In the genomic region with DNA sequence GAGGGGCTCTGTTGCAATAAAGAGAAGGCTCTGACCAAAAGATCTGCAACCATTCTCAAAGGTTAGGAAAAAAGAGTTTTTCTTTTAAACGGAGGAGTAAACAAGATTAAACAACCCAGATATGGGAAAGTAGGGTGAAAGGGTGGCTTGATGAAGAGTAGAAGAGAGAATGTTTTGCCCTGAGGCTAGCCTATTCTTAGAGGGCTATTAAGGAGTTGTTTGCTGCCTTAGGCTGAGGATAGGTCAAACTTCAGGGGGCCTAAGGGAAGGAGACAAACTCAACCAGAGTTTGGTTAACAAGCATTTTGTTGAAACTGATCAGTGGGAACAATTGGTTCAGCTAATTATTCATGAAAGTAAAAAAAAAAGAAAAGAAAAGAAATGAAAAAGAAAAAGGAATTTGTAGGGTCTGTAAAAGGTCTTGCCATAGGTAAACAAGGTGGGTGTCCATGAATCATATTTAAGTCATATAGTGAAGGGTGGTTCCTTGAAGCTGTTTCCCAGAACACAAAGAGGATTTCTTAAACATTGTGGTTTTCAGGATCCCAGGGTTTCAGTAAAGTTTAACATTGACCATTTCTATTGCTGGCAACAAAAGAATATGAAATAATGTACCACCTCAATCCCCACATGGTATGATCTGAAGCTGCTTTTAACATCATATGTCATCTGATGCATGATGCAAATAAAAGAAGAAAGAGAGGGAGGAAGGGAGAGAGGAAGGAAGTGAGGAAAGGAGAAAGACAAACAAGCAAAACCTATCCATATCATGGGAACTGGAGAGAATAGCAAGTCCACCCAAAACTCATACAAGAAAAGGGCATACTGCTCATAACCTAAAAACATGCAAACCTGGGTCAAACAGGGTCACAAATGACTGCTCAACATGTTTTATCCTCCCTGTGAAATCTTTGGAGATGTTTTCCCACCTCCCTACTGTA, we compare ENCODE assay signal across 35 cellular contexts.
DNase-seq lines count a peak whose midpoint lies in the region; ATAC-seq, FAIRE-seq and TF ChIP-seq lines count a peak whose summit lies in the region.
"Had no signal": no experiment of that assay in that cellular context is flagged by ENCODE, and none has a peak within 500 bp of the region (broad histone marks: within the 10 kb centered on the region; RNA-seq: fewer than 3 reads in every experiment).

No MANE protein-coding gene starts in this region.

- H3K27ac ChIP-seq in keratinocyte (ENCODE audit: control insufficient read depth, insufficient read depth, low read length), result no peak overlapping the region
- H3K27ac ChIP-seq in upper lobe of left lung, result no peak overlapping the region
- H3K27ac ChIP-seq: adrenal gland, left lung, parathyroid adenoma, spleen had no signal

- CTCF ChIA-PET in Calu3 (lab: Charles Lee), result no interaction called here
- CTCF ChIA-PET in activated naive CD4-positive, alpha-beta T cell treated with anti-CD3 and anti-CD28 coated beads, Interleukin-2, amount 10 ng/mL, durations not matched to agents 7 days and 5 days (lab: Charles Lee), result no interaction called here
- CTCF ChIA-PET in activated CD8-positive, alpha-beta T cell treated with anti-CD3 and anti-CD28 coated beads, Interleukin-2, amount 10 ng/mL, durations not matched to agents 7 days and 5 days (lab: Charles Lee), result no interaction called here

- H3K9me1 ChIP-seq in keratinocyte (ENCODE audit: control insufficient read depth, extremely low read depth, insufficient read depth, low read length), result no peaks in the 10 kb centered on the region

- no peak for DNase-seq in Calu3
- peak; percentile 49 for DNase-seq in HT1080 (ENCODE audit: low read depth)
- DNase-seq in choroid plexus epithelial cell (ENCODE audit: low read depth), result peak; percentile 41
- no peak for DNase-seq in keratinocyte (ENCODE audit: low read depth, low spot score)
- no peak for DNase-seq in activated naive CD4-positive, alpha-beta T cell treated with anti-CD3 and anti-CD28 coated beads, Interleukin-2, amount 10 ng/mL, durations not matched to agents 7 days and 5 days
- DNase-seq in upper lobe of left lung, result no peak
- DNase-seq in activated CD8-positive, alpha-beta T cell treated with anti-CD3 and anti-CD28 coated beads, Interleukin-2, amount 10 ng/mL, durations not matched to agents 7 days and 5 days, result no peak
- DNase-seq: activated CD4-positive, alpha-beta memory T cell treated with anti-CD3 and anti-CD28 coated beads for 36 hours; activated CD4-positive, alpha-beta T cell treated with anti-CD3 and anti-CD28 coated beads for 1 hour; activated CD8-positive, alpha-beta memory T cell treated with anti-CD3 and anti-CD28 coated beads, Interleukin-2, amount 50 U/mL, for 48 hours; activated naive CD4-positive, alpha-beta T cell treated with anti-CD3 and anti-CD28 coated beads for 36 hours; adrenal gland; AML-193; CD4-positive, CD25-positive, alpha-beta regulatory T cell; DMS79 treated with DMSO at 0.1 percent for 48 hours; left lung; mesenchymal stem cell; NCI-H1092; NCI-H187; NCI-H526 treated with DMSO at 0.1 percent for 48 hours; NK-92 treated with Interleukin-12 subunit alpha and Interleukin-12 subunit beta, amount 100 ng/mL, for 24 hours; right cardiac atrium; SHP77; spleen; stimulated activated CD4-positive, alpha-beta T cell treated with anti-CD3 and anti-CD28 coated beads, Interleukin-2, amount 100 ng/mL, for 24 hours; stimulated activated naive CD8-positive, alpha-beta T cell treated with anti-CD3 and anti-CD28 coated beads, Interleukin-15, Interleukin-2, amounts not matched to agents 100 U/mL and 50 U/mL, for 24 hours had no signal

- H3K9ac ChIP-seq in keratinocyte (ENCODE audit: control insufficient read depth, extremely low read depth, insufficient read depth, low read length), result no peak overlapping the region
- H3K9ac ChIP-seq: parathyroid adenoma had no signal

- peaks cover 12% of the 10 kb centered on the region for H3K4me1 ChIP-seq in keratinocyte (ENCODE audit: control insufficient read depth, extremely low read depth, insufficient read depth, low read length)
- no peaks in the 10 kb centered on the region for H3K4me1 ChIP-seq in upper lobe of left lung
- H3K4me1 ChIP-seq: adrenal gland, left lung, parathyroid adenoma, spleen had no signal

- intact Hi-C loops in Calu3 (cut with micrococcal nuclease; ENCODE audit: unreplicated experiment), result loop anchor here (10.0 kb wide), 1 partner anchor 96 kb away; no protein-coding TSS in a partner anchor

- no peaks in the 10 kb centered on the region for H3K9me3 Mint-ChIP-seq in Calu3 (ENCODE audit: low read depth, unreplicated experiment)
- peaks cover 17% of the 10 kb centered on the region for H3K9me3 Mint-ChIP-seq in activated naive CD4-positive, alpha-beta T cell treated with anti-CD3 and anti-CD28 coated beads, Interleukin-2, amount 10 ng/mL, durations not matched to agents 7 days and 5 days
- H3K9me3 Mint-ChIP-seq in activated CD8-positive, alpha-beta T cell treated with anti-CD3 and anti-CD28 coated beads, Interleukin-2, amount 10 ng/mL, durations not matched to agents 7 days and 5 days (ENCODE audit: insufficient read depth), result peaks cover 7% of the 10 kb centered on the region
- H3K9me3 Mint-ChIP-seq: neural crest cell had no signal

- TF ChIP-seq CTCF in Calu3 (IDR thresholded peaks at IDR 0.05; ENCODE audit: unreplicated experiment) (no peak), choroid plexus epithelial cell (conservative IDR thresholded peaks at IDR 0.05; ENCODE audit: low read depth, low read length) (no peak), keratinocyte (optimal IDR thresholded peaks at IDR 0.05 in 1 of 3, IDR thresholded peaks at IDR 0.05 in 1 of 3, conservative IDR thresholded peaks at IDR 0.05 in 1 of 3; ENCODE audit: extremely low read depth in 1 of 3, insufficient read depth in 2 of 3, low read length in 3 of 3) (no peak), upper lobe of left lung (IDR thresholded peaks at IDR 0.05) (no peak)

- ATAC-seq in upper lobe of left lung (ENCODE audit: low FRiP score in 2 of 2), result no peak
- ATAC-seq in activated CD8-positive, alpha-beta T cell treated with anti-CD3 and anti-CD28 coated beads, Interleukin-2, amount 10 ng/mL, durations not matched to agents 7 days and 5 days, result no peak
- no peak for ATAC-seq in HG02759 (IDR thresholded peaks at IDR 0.05; ENCODE audit: unreplicated experiment)
- ATAC-seq: left lung; Panc1; right cardiac atrium; stimulated activated naive CD8-positive, alpha-beta T cell treated with anti-CD3 and anti-CD28 coated beads, Interleukin-15, Interleukin-2, amounts not matched to agents 100 U/mL and 50 U/mL, for 24 hours had no signal

- no peak for TF ChIP-seq EP300 in upper lobe of left lung (IDR thresholded peaks at IDR 0.05)

- no peaks in the 10 kb centered on the region for H3K79me2 ChIP-seq in keratinocyte (ENCODE audit: control insufficient read depth, insufficient read depth, low read length)
- H3K79me2 ChIP-seq: parathyroid adenoma had no signal

- no peak overlapping the region for H3K4me3 Mint-ChIP-seq in Calu3 (ENCODE audit: low read depth, unreplicated experiment)
- no peak overlapping the region for H3K4me3 Mint-ChIP-seq in activated naive CD4-positive, alpha-beta T cell treated with anti-CD3 and anti-CD28 coated beads, Interleukin-2, amount 10 ng/mL, durations not matched to agents 7 days and 5 days
- H3K4me3 Mint-ChIP-seq in activated CD8-positive, alpha-beta T cell treated with anti-CD3 and anti-CD28 coated beads, Interleukin-2, amount 10 ng/mL, durations not matched to agents 7 days and 5 days, result no peak overlapping the region
- H3K4me3 Mint-ChIP-seq: activated CD4-positive, alpha-beta memory T cell treated with anti-CD3 and anti-CD28 coated beads for 36 hours; activated naive CD4-positive, alpha-beta T cell treated with anti-CD3 and anti-CD28 coated beads for 36 hours; activated T-helper 1 cell treated with anti-CD3 and anti-CD28 coated beads, Interleukin-12 subunit alpha, Interleukin-12 subunit beta, Interleukin-2, Interleukin-4 antibody, amounts not matched to agents 30 ng/mL and 10 ng/mL and 1 ng/mL, durations not matched to agents 14 hours and 24 hours and 36 hours; brain; neural crest cell had no signal

- H3K27ac Mint-ChIP-seq in Calu3 (ENCODE audit: unreplicated experiment), result peak overlapping the region; percentile 30
- H3K27ac Mint-ChIP-seq in activated naive CD4-positive, alpha-beta T cell treated with anti-CD3 and anti-CD28 coated beads, Interleukin-2, amount 10 ng/mL, durations not matched to agents 7 days and 5 days, result no peak overlapping the region
- H3K27ac Mint-ChIP-seq in activated CD8-positive, alpha-beta T cell treated with anti-CD3 and anti-CD28 coated beads, Interleukin-2, amount 10 ng/mL, durations not matched to agents 7 days and 5 days, result no peak overlapping the region
- H3K27ac Mint-ChIP-seq: activated CD4-positive, alpha-beta memory T cell treated with anti-CD3 and anti-CD28 coated beads for 36 hours; activated naive CD4-positive, alpha-beta T cell treated with anti-CD3 and anti-CD28 coated beads for 36 hours; activated T-helper 1 cell treated with anti-CD3 and anti-CD28 coated beads, Interleukin-12 subunit alpha, Interleukin-12 subunit beta, Interleukin-2, Interleukin-4 antibody, amounts not matched to agents 30 ng/mL and 10 ng/mL and 1 ng/mL, durations not matched to agents 14 hours and 24 hours and 36 hours; brain; CD4-positive, CD25-positive, alpha-beta regulatory T cell had no signal

- dilution Hi-C loops in keratinocyte (cut with MboI; ENCODE audit: extremely low pct_ligation_motif_present, low sequenced_read_pairs), result no loop called here

- H3K27me3 Mint-ChIP-seq in Calu3 (ENCODE audit: unreplicated experiment), result no peaks in the 10 kb centered on the region
- H3K27me3 Mint-ChIP-seq in activated naive CD4-positive, alpha-beta T cell treated with anti-CD3 and anti-CD28 coated beads, Interleukin-2, amount 10 ng/mL, durations not matched to agents 7 days and 5 days, result no peaks in the 10 kb centered on the region
- H3K27me3 Mint-ChIP-seq in activated CD8-positive, alpha-beta T cell treated with anti-CD3 and anti-CD28 coated beads, Interleukin-2, amount 10 ng/mL, durations not matched to agents 7 days and 5 days (ENCODE audit: low read depth), result no peaks in the 10 kb centered on the region
- H3K27me3 Mint-ChIP-seq: activated CD4-positive, alpha-beta memory T cell treated with anti-CD3 and anti-CD28 coated beads for 36 hours; CD4-positive, CD25-positive, alpha-beta regulatory T cell had no signal

- H3K27me3 ChIP-seq in keratinocyte (ENCODE audit: control insufficient read depth, extremely low read depth, insufficient read depth, low read length) (no peaks in the 10 kb centered on the region), upper lobe of left lung (no peaks in the 10 kb centered on the region)
- H3K27me3 ChIP-seq: adrenal gland, left lung, spleen had no signal

- peaks cover 43% of the 10 kb centered on the region for H3K4me1 Mint-ChIP-seq in Calu3 (ENCODE audit: low read depth, unreplicated experiment)
- no peaks in the 10 kb centered on the region for H3K4me1 Mint-ChIP-seq in activated naive CD4-positive, alpha-beta T cell treated with anti-CD3 and anti-CD28 coated beads, Interleukin-2, amount 10 ng/mL, durations not matched to agents 7 days and 5 days
- no peaks in the 10 kb centered on the region for H3K4me1 Mint-ChIP-seq in activated CD8-positive, alpha-beta T cell treated with anti-CD3 and anti-CD28 coated beads, Interleukin-2, amount 10 ng/mL, durations not matched to agents 7 days and 5 days (ENCODE audit: low read depth)
- H3K4me1 Mint-ChIP-seq: CD4-positive, CD25-positive, alpha-beta regulatory T cell had no signal

- H4K20me1 ChIP-seq in keratinocyte (ENCODE audit: control insufficient read depth, extremely low read depth, insufficient read depth, low read length), result no peaks in the 10 kb centered on the region

- 30 to 42% methylated on average over 1 of the region's 1 CpG for WGBS in upper lobe of left lung, 2 donors

- H3K4me2 ChIP-seq in keratinocyte (ENCODE audit: control insufficient read depth, extremely low read depth, insufficient read depth, low read depth, low read length), result no peak overlapping the region

- peak; percentile 32 for FAIRE-seq in keratinocyte (lab: Jason Lieb, UNC)
- FAIRE-seq: A204.1, H54, islet of Langerhans had no signal

- H3K36me3 ChIP-seq in keratinocyte (ENCODE audit: control insufficient read depth in 2 of 2, extremely low read depth in 1 of 2, insufficient read depth in 2 of 2, low read length in 2 of 2) (no peaks in the 10 kb centered on the region), upper lobe of left lung (no peaks in the 10 kb centered on the region)
- H3K36me3 ChIP-seq: adrenal gland, left lung, spleen had no signal

- no peak overlapping the region for H2AFZ ChIP-seq in keratinocyte (ENCODE audit: control insufficient read depth, low read length)
- H2AFZ ChIP-seq: parathyroid adenoma had no signal

- H3K36me3 Mint-ChIP-seq in Calu3 (ENCODE audit: insufficient read depth, unreplicated experiment), result peaks cover 5% of the 10 kb centered on the region
- no peaks in the 10 kb centered on the region for H3K36me3 Mint-ChIP-seq in activated naive CD4-positive, alpha-beta T cell treated with anti-CD3 and anti-CD28 coated beads, Interleukin-2, amount 10 ng/mL, durations not matched to agents 7 days and 5 days
- H3K36me3 Mint-ChIP-seq in activated CD8-positive, alpha-beta T cell treated with anti-CD3 and anti-CD28 coated beads, Interleukin-2, amount 10 ng/mL, durations not matched to agents 7 days and 5 days (ENCODE audit: low read depth), result no peaks in the 10 kb centered on the region
- H3K36me3 Mint-ChIP-seq: activated CD4-positive, alpha-beta memory T cell treated with anti-CD3 and anti-CD28 coated beads for 36 hours; brain; CD4-positive, CD25-positive, alpha-beta regulatory T cell had no signal

- BruUV-seq in Calu3 (replicated peaks; lab: Mats Ljungman, UMichigan), result no TSS peak

- TF ChIP-seq POLR2A in upper lobe of left lung (IDR thresholded peaks at IDR 0.05), result no peak

- H3K9me3 ChIP-seq in keratinocyte (ENCODE audit: control insufficient read depth, low read depth, low read length), result no peaks in the 10 kb centered on the region
- H3K9me3 ChIP-seq in upper lobe of left lung, result no peaks in the 10 kb centered on the region
- H3K9me3 ChIP-seq: adrenal gland had no signal

- POLR2A ChIA-PET in activated CD8-positive, alpha-beta T cell treated with anti-CD3 and anti-CD28 coated beads, Interleukin-2, amount 10 ng/mL, durations not matched to agents 7 days and 5 days (lab: Charles Lee), result no interaction called here

- H3K4me3 ChIP-seq in choroid plexus epithelial cell (ENCODE audit: low read depth, low read length) (no peak overlapping the region), keratinocyte (ENCODE audit: control insufficient read depth in 2 of 3, extremely low read depth in 1 of 3, insufficient read depth in 2 of 3, low read depth in 1 of 3, low read length in 3 of 3) (no peak overlapping the region), upper lobe of left lung (no peak overlapping the region)
- H3K4me3 ChIP-seq: adrenal gland, left lung, spleen had no signal

Comparison
In these comparisons a context has a peak if more than half of its experiments do, and no peak if none do; other contexts are left out.
1. DNase-seq: peak in HT1080 (single experiment) and choroid plexus epithelial cell (single experiment); none in Calu3 (single experiment), keratinocyte (single experiment), activated naive CD4-positive, alpha-beta T cell treated with anti-CD3 and anti-CD28 coated beads, Interleukin-2, amount 10 ng/mL, durations not matched to agents 7 days and 5 days (single experiment), upper lobe of left lung (0 of 2) and activated CD8-positive, alpha-beta T cell treated with anti-CD3 and anti-CD28 coated beads, Interleukin-2, amount 10 ng/mL, durations not matched to agents 7 days and 5 days (single experiment).